Comparison of ENCODE assay signal across 12 cellular contexts in genomic region chr1:211695135-211695816, GRCh38. TPM values are rescaled to one million over a fixed set of nuclear protein-coding genes. Genes with fewer than 3 reads are reported as not detected.
DNase-seq lines count a peak whose midpoint lies in the region; ATAC-seq and TF ChIP-seq lines count a peak whose summit lies in the region.
"Had no signal": no experiment of that assay in that cellular context is flagged by ENCODE, and none has a peak within 500 bp of the region (broad histone marks: within the 10 kb centered on the region; RNA-seq: fewer than 3 reads in every experiment).

No MANE protein-coding gene starts in this region.

- no peaks in the 10 kb centered on the region for H3K27me3 ChIP-seq in brain microvascular endothelial cell (replicated peaks)

- no peaks in the 10 kb centered on the region for H3K36me3 ChIP-seq in brain microvascular endothelial cell (replicated peaks)

- peak overlapping the region; percentile 68 for H3K27ac Mint-ChIP-seq in activated CD8-positive, alpha-beta T cell treated with anti-CD3 and anti-CD28 coated beads, Interleukin-2, amount 10 ng/mL, durations not matched to agents 7 days and 5 days
- H3K27ac Mint-ChIP-seq: progenitor cell of endocrine pancreas had no signal

- TF ChIP-seq CTCF in brain microvascular endothelial cell (IDR thresholded peaks at IDR 0.05; ENCODE audit: low read depth, low read length, missing control alignments): no peak

- H3K27ac ChIP-seq in brain microvascular endothelial cell: no peak overlapping the region

- H3K4me3 Mint-ChIP-seq in activated CD8-positive, alpha-beta T cell treated with anti-CD3 and anti-CD28 coated beads, Interleukin-2, amount 10 ng/mL, durations not matched to agents 7 days and 5 days: no peak overlapping the region

- intact Hi-C loops in left ventricle myocardium superior (cut with micrococcal nuclease): no loop called here

- POLR2A ChIA-PET in activated CD8-positive, alpha-beta T cell treated with anti-CD3 and anti-CD28 coated beads, Interleukin-2, amount 10 ng/mL, durations not matched to agents 7 days and 5 days (lab: Charles Lee): interaction anchor here (0.6 kb wide), 2 partner anchors 591 to 643 kb away, joined by 3 read pairs; no protein-coding TSS in a partner anchor

- peak; percentile 40 for ATAC-seq in GM19452 (IDR thresholded peaks at IDR 0.05; ENCODE audit: unreplicated experiment)
- peak; percentile 28 for ATAC-seq in HG03139 (IDR thresholded peaks at IDR 0.05; ENCODE audit: unreplicated experiment)
- ATAC-seq in activated CD8-positive, alpha-beta T cell treated with anti-CD3 and anti-CD28 coated beads, Interleukin-2, amount 10 ng/mL, durations not matched to agents 7 days and 5 days: peak; percentile 9
- no peak for ATAC-seq in left ventricle myocardium superior
- ATAC-seq: activated naive CD4-positive, alpha-beta T cell treated with anti-CD3 and anti-CD28 coated beads, Interleukin-2, amount 50 U/mL, for 72 hours had no signal

- CTCF ChIA-PET in activated CD8-positive, alpha-beta T cell treated with anti-CD3 and anti-CD28 coated beads, Interleukin-2, amount 10 ng/mL, durations not matched to agents 7 days and 5 days (lab: Charles Lee): interaction anchor here (0.6 to 9.5 kb wide), 7 partner anchors 15 to 761 kb away, joined by 3 to 142 read pairs (median 3); partner anchors contain the start of genes DTL and INTS7

- peaks cover 2% of the 10 kb centered on the region for H3K36me3 Mint-ChIP-seq in activated CD8-positive, alpha-beta T cell treated with anti-CD3 and anti-CD28 coated beads, Interleukin-2, amount 10 ng/mL, durations not matched to agents 7 days and 5 days (ENCODE audit: low read depth)
- H3K36me3 Mint-ChIP-seq: activated naive CD4-positive, alpha-beta T cell treated with anti-CD3 and anti-CD28 coated beads, Interleukin-2, amount 50 U/mL, for 72 hours had no signal

- H3K4me1 Mint-ChIP-seq in activated CD8-positive, alpha-beta T cell treated with anti-CD3 and anti-CD28 coated beads, Interleukin-2, amount 10 ng/mL, durations not matched to agents 7 days and 5 days (ENCODE audit: low read depth): peaks cover 50% of the 10 kb centered on the region

- in situ Hi-C loops in brain microvascular endothelial cell (cut with HindIII; ENCODE audit: low pct_ligation_motif_present, low sequenced_read_pairs): no loop called here

- DNase-seq in GF-D8 (lab: John Stamatoyannopoulos, UW) (peak; percentile 18), NCI-H1092 (lab: John Stamatoyannopoulos, UW) (no peak), brain microvascular endothelial cell (no peak), ecto neural progenitor cell (ENCODE audit: low spot score) (no peak), left ventricle myocardium superior (no peak)
- DNase-seq in activated CD8-positive, alpha-beta T cell treated with anti-CD3 and anti-CD28 coated beads, Interleukin-2, amount 10 ng/mL, durations not matched to agents 7 days and 5 days: peak; percentile 49
- DNase-seq: DMS53, SK-N-SH had no signal

- no peaks in the 10 kb centered on the region for H3K9me3 Mint-ChIP-seq in activated CD8-positive, alpha-beta T cell treated with anti-CD3 and anti-CD28 coated beads, Interleukin-2, amount 10 ng/mL, durations not matched to agents 7 days and 5 days (ENCODE audit: insufficient read depth)
- H3K9me3 Mint-ChIP-seq: activated naive CD4-positive, alpha-beta T cell treated with anti-CD3 and anti-CD28 coated beads, Interleukin-2, amount 50 U/mL, for 72 hours had no signal

- H3K27me3 Mint-ChIP-seq in activated CD8-positive, alpha-beta T cell treated with anti-CD3 and anti-CD28 coated beads, Interleukin-2, amount 10 ng/mL, durations not matched to agents 7 days and 5 days (ENCODE audit: low read depth): peaks cover 5% of the 10 kb centered on the region

- H3K4me3 ChIP-seq in brain microvascular endothelial cell (ENCODE audit: low read depth, low read length): no peak overlapping the region

RNA-seq across cellular contexts. Expression of gene NEK2, which starts 19.9 kb away (rescaled TPM):
- 10 to 100 TPM; 52.6 to 54.1 TPM for total RNA-seq in activated CD8-positive, alpha-beta T cell treated with anti-CD3 and anti-CD28 coated beads, Interleukin-2, amount 10 ng/mL, durations not matched to agents 7 days and 5 days
- total RNA-seq in left ventricle myocardium superior: 0.25 TPM

Comparison
In these comparisons a context has a peak if more than half of its experiments do, and no peak if none do; other contexts are left out.
1. DNase-seq: peak in GF-D8 (single experiment) and activated CD8-positive, alpha-beta T cell treated with anti-CD3 and anti-CD28 coated beads, Interleukin-2, amount 10 ng/mL, durations not matched to agents 7 days and 5 days (single experiment); none in NCI-H1092 (single experiment), brain microvascular endothelial cell (single experiment), ecto neural progenitor cell (single experiment) and left ventricle myocardium superior (single experiment).
2. RNA of gene NEK2, which starts 19.9 kb away (total RNA-seq): 52.6 to 54.1 TPM in activated CD8-positive, alpha-beta T cell treated with anti-CD3 and anti-CD28 coated beads, Interleukin-2, amount 10 ng/mL, durations not matched to agents 7 days and 5 days; 0.25 TPM in left ventricle myocardium superior (single experiment); every median in the first group is over 10 times any median in the second.